In genomic region chr4:181312066-181312465, GRCh38 we compare ENCODE assay signal across 31 cellular contexts.
"Had no signal": no experiment of that assay in that cellular context is flagged by ENCODE, and none has a peak within 500 bp of the region (broad histone marks: within the 10 kb centered on the region; RNA-seq: fewer than 3 reads in every experiment).

No MANE protein-coding gene starts in this region.

- H3K27me3 ChIP-seq: adrenal gland, body of pancreas, dorsolateral prefrontal cortex had no signal

- H3K27ac ChIP-seq: adrenal gland, body of pancreas, coronary artery, dorsolateral prefrontal cortex had no signal

- H3K4me3 Mint-ChIP-seq: activated CD4-positive, alpha-beta memory T cell treated with anti-CD3 and anti-CD28 coated beads for 36 hours; activated CD4-positive, alpha-beta T cell treated with anti-CD3 and anti-CD28 coated beads for 36 hours; activated CD4-positive, alpha-beta T cell treated with anti-CD3 and anti-CD28 coated beads, Interleukin-2, amount 10 ng/mL, durations not matched to agents 24 days and 14 days; activated CD8-positive, alpha-beta memory T cell treated with anti-CD3 and anti-CD28 coated beads, Interleukin-2, amount 10 ng/mL, durations not matched to agents 7 days and 5 days; activated CD8-positive, alpha-beta T cell treated with anti-CD3 and anti-CD28 coated beads, Interleukin-2, amount 10 ng/mL, durations not matched to agents 7 days and 5 days; activated naive CD4-positive, alpha-beta T cell treated with anti-CD3 and anti-CD28 coated beads for 36 hours; activated naive CD4-positive, alpha-beta T cell treated with anti-CD3 and anti-CD28 coated beads, Interleukin-2, amount 50 U/mL, for 24 hours; activated naive CD8-positive, alpha-beta T cell treated with anti-CD3 and anti-CD28 coated beads for 36 hours; activated naive CD8-positive, alpha-beta T cell treated with anti-CD3 and anti-CD28 coated beads, Interleukin-2, amount 50 U/mL, for 24 hours; activated T-helper 1 cell treated with anti-CD3 and anti-CD28 coated beads, Interleukin-12 subunit alpha, Interleukin-12 subunit beta, Interleukin-2, Interleukin-4 antibody, amounts not matched to agents 30 ng/mL and 10 ng/mL and 1 ng/mL, durations not matched to agents 14 hours and 24 hours and 36 hours; central memory CD8-positive, alpha-beta T cell; dendritic cell treated with granulocyte-macrophage colony-stimulating factor and Interleukin-4, amounts not matched to agents 40 ng/mL and 50 ng/mL, for 4 days; endodermal cell had no signal

- ATAC-seq: activated CD4-positive, alpha-beta T cell treated with anti-CD3 and anti-CD28 coated beads for 36 hours; activated CD8-positive, alpha-beta memory T cell treated with anti-CD3 and anti-CD28 coated beads, Interleukin-2, amount 10 ng/mL, durations not matched to agents 7 days and 5 days; activated CD8-positive, alpha-beta T cell treated with anti-CD3 and anti-CD28 coated beads, Interleukin-2, amount 10 ng/mL, durations not matched to agents 7 days and 5 days; activated naive CD8-positive, alpha-beta T cell treated with anti-CD3 and anti-CD28 coated beads, Interleukin-2, amount 50 U/mL, for 24 hours; body of pancreas; esophagus mucosa had no signal

- H3K4me1 ChIP-seq: body of pancreas had no signal

- H3K9me3 Mint-ChIP-seq: activated CD4-positive, alpha-beta T cell treated with anti-CD3 and anti-CD28 coated beads, Interleukin-2, amount 10 ng/mL, durations not matched to agents 24 days and 14 days; activated T-helper 1 cell treated with anti-CD3 and anti-CD28 coated beads, Interleukin-12 subunit alpha, Interleukin-12 subunit beta, Interleukin-2, Interleukin-4 antibody, amounts not matched to agents 30 ng/mL and 10 ng/mL and 1 ng/mL, durations not matched to agents 14 hours and 24 hours and 36 hours; activated T-helper 2 cell treated with anti-CD3 and anti-CD28 coated beads, Interferon-gamma antibody, Interleukin-2, Interleukin-4, amounts not matched to agents 10 μg/mL and 5 μg/mL and 100 μg/mL, durations not matched to agents 14 hours and 24 hours and 36 hours; dendritic cell treated with granulocyte-macrophage colony-stimulating factor and Interleukin-4, amounts not matched to agents 40 ng/mL and 50 ng/mL, for 4 days had no signal

- H3K27ac Mint-ChIP-seq: activated CD4-positive, alpha-beta memory T cell treated with anti-CD3 and anti-CD28 coated beads for 36 hours; activated CD4-positive, alpha-beta T cell treated with anti-CD3 and anti-CD28 coated beads for 36 hours; activated CD4-positive, alpha-beta T cell treated with anti-CD3 and anti-CD28 coated beads, Interleukin-2, amount 10 ng/mL, durations not matched to agents 24 days and 14 days; activated CD8-positive, alpha-beta memory T cell treated with anti-CD3 and anti-CD28 coated beads, Interleukin-2, amount 10 ng/mL, durations not matched to agents 7 days and 5 days; activated CD8-positive, alpha-beta T cell treated with anti-CD3 and anti-CD28 coated beads, Interleukin-2, amount 10 ng/mL, durations not matched to agents 7 days and 5 days; activated naive CD4-positive, alpha-beta T cell treated with anti-CD3 and anti-CD28 coated beads for 36 hours; activated naive CD4-positive, alpha-beta T cell treated with anti-CD3 and anti-CD28 coated beads, Interleukin-2, amount 50 U/mL, for 24 hours; activated naive CD8-positive, alpha-beta T cell treated with anti-CD3 and anti-CD28 coated beads for 36 hours; activated naive CD8-positive, alpha-beta T cell treated with anti-CD3 and anti-CD28 coated beads, Interleukin-2, amount 50 U/mL, for 24 hours; activated T-helper 1 cell treated with anti-CD3 and anti-CD28 coated beads, Interleukin-12 subunit alpha, Interleukin-12 subunit beta, Interleukin-2, Interleukin-4 antibody, amounts not matched to agents 30 ng/mL and 10 ng/mL and 1 ng/mL, durations not matched to agents 14 hours and 24 hours and 36 hours; activated T-helper 2 cell treated with anti-CD3 and anti-CD28 coated beads, Interferon-gamma antibody, Interleukin-2, Interleukin-4, amounts not matched to agents 10 μg/mL and 5 μg/mL and 100 μg/mL, durations not matched to agents 14 hours and 24 hours and 36 hours; dendritic cell treated with granulocyte-macrophage colony-stimulating factor and Interleukin-4, amounts not matched to agents 40 ng/mL and 50 ng/mL, for 4 days; endodermal cell had no signal

- H3K9me3 ChIP-seq: adrenal gland, body of pancreas had no signal

- H3K4me3 ChIP-seq: adrenal gland, body of pancreas, coronary artery, dorsolateral prefrontal cortex had no signal

- H3K4me1 Mint-ChIP-seq: activated CD4-positive, alpha-beta T cell treated with anti-CD3 and anti-CD28 coated beads for 36 hours; activated CD4-positive, alpha-beta T cell treated with anti-CD3 and anti-CD28 coated beads, Interleukin-2, amount 10 ng/mL, durations not matched to agents 24 days and 14 days; activated CD8-positive, alpha-beta memory T cell treated with anti-CD3 and anti-CD28 coated beads, Interleukin-2, amount 10 ng/mL, durations not matched to agents 7 days and 5 days; activated naive CD4-positive, alpha-beta T cell treated with anti-CD3 and anti-CD28 coated beads, Interleukin-2, amount 50 U/mL, for 24 hours; activated naive CD8-positive, alpha-beta T cell treated with anti-CD3 and anti-CD28 coated beads for 36 hours; activated naive CD8-positive, alpha-beta T cell treated with anti-CD3 and anti-CD28 coated beads, Interleukin-2, amount 50 U/mL, for 24 hours; central memory CD8-positive, alpha-beta T cell had no signal

- DNase-seq: activated CD4-positive, alpha-beta memory T cell treated with anti-CD3 and anti-CD28 coated beads for 36 hours; activated CD4-positive, alpha-beta T cell treated with anti-CD3 and anti-CD28 coated beads for 36 hours; activated CD4-positive, alpha-beta T cell treated with anti-CD3 and anti-CD28 coated beads, Interleukin-2, amount 10 ng/mL, durations not matched to agents 24 days and 14 days; activated CD4-positive, CD25-positive, alpha-beta regulatory T cell; activated CD4-positive, CD25-positive, alpha-beta regulatory T cell treated with anti-CD3 and anti-CD28 coated beads, Interleukin-2, amount 50 U/mL, for 72 hours; activated CD8-positive, alpha-beta memory T cell treated with anti-CD3 and anti-CD28 coated beads, Interleukin-2, amount 10 ng/mL, durations not matched to agents 7 days and 5 days; activated CD8-positive, alpha-beta memory T cell treated with anti-CD3 and anti-CD28 coated beads, Interleukin-2, amount 50 U/mL, for 4 hours; activated CD8-positive, alpha-beta T cell treated with anti-CD3 and anti-CD28 coated beads, Interleukin-2, amount 10 ng/mL, durations not matched to agents 7 days and 5 days; activated effector memory CD4-positive, alpha-beta T cell treated with anti-CD3 and anti-CD28 coated beads, Interleukin-2, amount 50 U/mL, for 16 hours; activated naive CD4-positive, alpha-beta T cell treated with anti-CD3 and anti-CD28 coated beads for 36 hours; activated naive CD8-positive, alpha-beta T cell treated with anti-CD3 and anti-CD28 coated beads for 36 hours; activated naive CD8-positive, alpha-beta T cell treated with anti-CD3 and anti-CD28 coated beads, Interleukin-2, amount 50 U/mL, for 24 hours; activated T-cell treated with anti-CD3 and anti-CD28 coated beads, Interleukin-2, amount 50 U/mL, for 1 hour; activated T-cell treated with anti-CD3 and anti-CD28 coated beads, Interleukin-2, amount 50 U/mL, for 48 hours; adrenal gland; amygdala; aorta; body of pancreas; dorsolateral prefrontal cortex; effector memory CD4-positive, alpha-beta T cell; endodermal cell; foreskin fibroblast; head of caudate nucleus; T-helper 2 cell had no signal

- H3K36me3 Mint-ChIP-seq: activated CD4-positive, alpha-beta memory T cell treated with anti-CD3 and anti-CD28 coated beads for 36 hours; activated CD8-positive, alpha-beta memory T cell treated with anti-CD3 and anti-CD28 coated beads, Interleukin-2, amount 10 ng/mL, durations not matched to agents 7 days and 5 days; activated naive CD4-positive, alpha-beta T cell treated with anti-CD3 and anti-CD28 coated beads, Interleukin-2, amount 50 U/mL, for 24 hours; activated naive CD8-positive, alpha-beta T cell treated with anti-CD3 and anti-CD28 coated beads for 36 hours had no signal

- H3K27me3 Mint-ChIP-seq: activated CD4-positive, alpha-beta memory T cell treated with anti-CD3 and anti-CD28 coated beads for 36 hours; activated CD4-positive, alpha-beta T cell treated with anti-CD3 and anti-CD28 coated beads for 36 hours; activated CD4-positive, alpha-beta T cell treated with anti-CD3 and anti-CD28 coated beads, Interleukin-2, amount 10 ng/mL, durations not matched to agents 24 days and 14 days; activated CD8-positive, alpha-beta memory T cell treated with anti-CD3 and anti-CD28 coated beads, Interleukin-2, amount 10 ng/mL, durations not matched to agents 7 days and 5 days; activated naive CD4-positive, alpha-beta T cell treated with anti-CD3 and anti-CD28 coated beads, Interleukin-2, amount 50 U/mL, for 24 hours; activated naive CD8-positive, alpha-beta T cell treated with anti-CD3 and anti-CD28 coated beads for 36 hours; activated naive CD8-positive, alpha-beta T cell treated with anti-CD3 and anti-CD28 coated beads, Interleukin-2, amount 50 U/mL, for 24 hours; central memory CD8-positive, alpha-beta T cell; dendritic cell treated with granulocyte-macrophage colony-stimulating factor and Interleukin-4, amounts not matched to agents 40 ng/mL and 50 ng/mL, for 4 days had no signal

- H3K36me3 ChIP-seq: adrenal gland had no signal
